Comparison of ENCODE assay signal across 21 cellular contexts in genomic region chr21:16075594-16076282, GRCh38.
DNase-seq lines count a peak whose midpoint lies in the region; ATAC-seq and TF ChIP-seq lines count a peak whose summit lies in the region.
"Had no signal": no experiment of that assay in that cellular context is flagged by ENCODE, and none has a peak within 500 bp of the region (broad histone marks: within the 10 kb centered on the region; RNA-seq: fewer than 3 reads in every experiment).

No MANE protein-coding gene starts in this region.

- H3K36me3 Mint-ChIP-seq in activated T-helper 17 cell treated with anti-CD3 and anti-CD28 coated beads, Interleukin-2, amount 50 U/mL, for 72 hours (ENCODE audit: low read depth): no peaks in the 10 kb centered on the region

- TF ChIP-seq POLR2A in uterus (IDR thresholded peaks at IDR 0.05): no peak

- DNase-seq in dorsolateral prefrontal cortex (no peak), midbrain (lab: John Stamatoyannopoulos, UW) (peak; percentile 65), uterus (no peak), DMS153 treated with DMSO at 0.1 percent for 48 hours (lab: John Stamatoyannopoulos, UW; ENCODE audit: unreplicated experiment) (no peak), DMS53 treated with DMSO at 0.1 percent for 48 hours (lab: John Stamatoyannopoulos, UW; ENCODE audit: unreplicated experiment) (no peak)
- DNase-seq: BE2C, DND-41, KBM-7, NCI-H1092, NCI-H1436 treated with DMSO at 0.1 percent for 48 hours, NCI-H1930, NCI-H345, NCI-H524, NCI-H774, Peyer's patch had no signal

- H3K9me3 ChIP-seq in uterus: no peaks in the 10 kb centered on the region
- H3K9me3 ChIP-seq: BE2C, Peyer's patch had no signal

- H3K9me3 Mint-ChIP-seq in activated T-helper 17 cell treated with anti-CD3 and anti-CD28 coated beads, Interleukin-2, amount 50 U/mL, for 72 hours: no peaks in the 10 kb centered on the region
- H3K9me3 Mint-ChIP-seq: GM23338 had no signal

- peaks cover 0 to 15% of the 10 kb centered on the region in 2 donors for H3K4me1 ChIP-seq in uterus
- H3K4me1 ChIP-seq: BE2C, Peyer's patch had no signal

- H3K27ac Mint-ChIP-seq in activated T-helper 17 cell treated with anti-CD3 and anti-CD28 coated beads, Interleukin-2, amount 50 U/mL, for 72 hours: no peak overlapping the region
- H3K27ac Mint-ChIP-seq: GM23338 had no signal

- H3K4me3 ChIP-seq in dorsolateral prefrontal cortex: peak overlapping the region in 56 of 59 donors; percentile 3 to 77 (median 62)
- no peak overlapping the region for H3K4me3 ChIP-seq in uterus
- H3K4me3 ChIP-seq: GM23338, Peyer's patch had no signal

- intact Hi-C loops in dorsolateral prefrontal cortex (cut with DNase I) (loop anchor here in 1 of 2 donors (10.0 kb wide), 1 partner anchor 349 kb away; no protein-coding TSS in a partner anchor), uterus (cut with DNase I; ENCODE audit: low total_unique reads) (no loop called here)

- no peaks in the 10 kb centered on the region for H3K36me3 ChIP-seq in uterus
- H3K36me3 ChIP-seq: BE2C, Peyer's patch had no signal

- TF ChIP-seq CTCF in dorsolateral prefrontal cortex (IDR thresholded peaks at IDR 0.05 in 54 of 56, conservative IDR thresholded peaks at IDR 0.05 in 2 of 56; ENCODE audit: low read depth in 1 of 56, partially characterized antibody in 56 of 56): no peak
- no peak for TF ChIP-seq CTCF in uterus (IDR thresholded peaks at IDR 0.05)

- H3K4me3 Mint-ChIP-seq in activated T-helper 17 cell treated with anti-CD3 and anti-CD28 coated beads, Interleukin-2, amount 50 U/mL, for 72 hours: no peak overlapping the region
- H3K4me3 Mint-ChIP-seq: GM23338 had no signal

- H3K27ac ChIP-seq in angular gyrus (ENCODE audit: low read depth, low read length): peak overlapping the region; percentile 88
- peak overlapping the region; percentile 55 to 99 (median 97) for H3K27ac ChIP-seq in dorsolateral prefrontal cortex
- H3K27ac ChIP-seq in uterus: peak overlapping the region; percentile 90 to 91
- H3K27ac ChIP-seq: HL-60, Peyer's patch had no signal

- ATAC-seq in activated T-helper 17 cell treated with anti-CD3 and anti-CD28 coated beads, Interleukin-2, amount 50 U/mL, for 72 hours (replicated peaks): no peak
- ATAC-seq: GM23338, HCT116, HepG2 had no signal

- H3K27me3 ChIP-seq in dorsolateral prefrontal cortex (no peaks in the 10 kb centered on the region), uterus (no peaks in the 10 kb centered on the region)
- H3K27me3 ChIP-seq: BE2C, Peyer's patch had no signal

- H3K27me3 Mint-ChIP-seq in activated T-helper 17 cell treated with anti-CD3 and anti-CD28 coated beads, Interleukin-2, amount 50 U/mL, for 72 hours: no peaks in the 10 kb centered on the region

- no peaks in the 10 kb centered on the region for H3K4me1 Mint-ChIP-seq in activated T-helper 17 cell treated with anti-CD3 and anti-CD28 coated beads, Interleukin-2, amount 50 U/mL, for 72 hours

Comparison
In these comparisons a context has a peak if more than half of its experiments do, and no peak if none do; other contexts are left out.
1. H3K4me3 ChIP-seq: peak in dorsolateral prefrontal cortex (56 of 59); none in uterus (0 of 2).
2. Peak in every context shown above with its lines, with median percentiles within 50 percentile points of each other: H3K27ac ChIP-seq.